Comparison of ENCODE assay signal across 28 cellular contexts in genomic region chr12:119381471-119382235, GRCh38. TPM values are rescaled to one million over a fixed set of nuclear protein-coding genes. Genes with fewer than 3 reads are reported as not detected.
"Had no signal": no experiment of that assay in that cellular context is flagged by ENCODE, and none has a peak within 500 bp of the region (broad histone marks: within the 10 kb centered on the region; RNA-seq: fewer than 3 reads in every experiment).

No MANE protein-coding gene starts in this region.

- H3K4me2 ChIP-seq: neural progenitor cell had no signal

- H3K27me3 ChIP-seq: neural progenitor cell, pancreas, sigmoid colon, suprapubic skin, thyroid gland had no signal

- H2AFZ ChIP-seq: neural progenitor cell had no signal

- H3K36me3 Mint-ChIP-seq: immature natural killer cell; mesothelial cell of epicardium; natural killer cell; neural progenitor cell; stimulated activated naive B cell treated with anti-CD40 and anti-IgM and Interleukin-4, amounts not matched to agents 10 μg/mL and 1 μg/mL and 100 μg/mL, for 72 hours; type B pancreatic cell had no signal

- H3K27ac Mint-ChIP-seq: endodermal cell; immature natural killer cell; mesothelial cell of epicardium; natural killer cell; neural progenitor cell; stimulated activated naive B cell treated with anti-CD40 and anti-IgM and Interleukin-4, amounts not matched to agents 10 μg/mL and 1 μg/mL and 100 μg/mL, for 72 hours; type B pancreatic cell had no signal

- H3K9ac ChIP-seq: neural progenitor cell had no signal

- H3K27ac ChIP-seq: coronary artery, neural progenitor cell, pancreas, psoas muscle, sigmoid colon, skin epidermis, suprapubic skin, thyroid gland had no signal

- H3K9me3 ChIP-seq: pancreas, sigmoid colon, suprapubic skin, thyroid gland had no signal

- DNase-seq: central memory CD4-positive, alpha-beta T cell; effector CD4-positive, alpha-beta T cell; endodermal cell; immature natural killer cell; natural killer cell; occipital lobe; pancreas; psoas muscle; retina; sigmoid colon; stimulated activated CD4-positive, alpha-beta T cell treated with anti-CD3 and anti-CD28 coated beads, Interleukin-2, amount 100 ng/mL, for 24 hours; stimulated activated CD4-positive, alpha-beta T cell treated with anti-CD3 and anti-CD28 coated beads, Interleukin-4, amount 100 ng/mL, for 4 hours; stimulated activated naive B cell treated with anti-CD40 and anti-IgM and Interleukin-4, amounts not matched to agents 10 μg/mL and 1 μg/mL and 100 μg/mL, for 72 hours; thyroid gland had no signal

- ATAC-seq: natural killer cell; pancreas; psoas muscle; stimulated activated naive B cell treated with anti-CD40 and anti-IgM and Interleukin-4, amounts not matched to agents 10 μg/mL and 1 μg/mL and 100 μg/mL, for 72 hours had no signal

- H3K4me3 ChIP-seq: coronary artery, neural progenitor cell, pancreas, psoas muscle, sigmoid colon, skin epidermis, suprapubic skin, thyroid gland had no signal

- H3K4me1 ChIP-seq: pancreas, psoas muscle, suprapubic skin, thyroid gland had no signal

- H3K36me3 ChIP-seq: neural progenitor cell, pancreas, sigmoid colon, suprapubic skin, thyroid gland had no signal

- H3K4me3 Mint-ChIP-seq: endodermal cell; immature natural killer cell; mesothelial cell of epicardium; natural killer cell; neural progenitor cell; stimulated activated naive B cell treated with anti-CD40 and anti-IgM and Interleukin-4, amounts not matched to agents 10 μg/mL and 1 μg/mL and 100 μg/mL, for 72 hours; type B pancreatic cell had no signal

- H3K4me1 Mint-ChIP-seq: immature natural killer cell; natural killer cell; stimulated activated naive B cell treated with anti-CD40 and anti-IgM and Interleukin-4, amounts not matched to agents 10 μg/mL and 1 μg/mL and 100 μg/mL, for 72 hours had no signal

- H3K27me3 Mint-ChIP-seq: stimulated activated naive B cell treated with anti-CD40 and anti-IgM and Interleukin-4, amounts not matched to agents 10 μg/mL and 1 μg/mL and 100 μg/mL, for 72 hours had no signal

RNA-seq across cellular contexts. Expression of gene CCDC60, which starts 47.1 kb away (rescaled TPM):
- total RNA-seq: chondrocyte, dermis microvascular lymphatic vessel endothelial cell, fibroblast of lung, frontal cortex, liver, lung microvascular endothelial cell, mucosa of gallbladder, myocyte, natural killer cell, occipital lobe, pancreas, psoas muscle, suprapubic skin, thyroid gland had no signal
- polyA plus RNA-seq: fibroblast of lung, immature natural killer cell, liver, pancreas, psoas muscle had no signal
